Comparison of ENCODE assay signal across 15 cellular contexts in genomic region chr12:116659771-116660481, GRCh38.
DNase-seq lines count a peak whose midpoint lies in the region; TF ChIP-seq lines count a peak whose summit lies in the region.
"Had no signal": no experiment of that assay in that cellular context is flagged by ENCODE, and none has a peak within 500 bp of the region (broad histone marks: within the 10 kb centered on the region; RNA-seq: fewer than 3 reads in every experiment).

No MANE protein-coding gene starts in this region.

- no peaks in the 10 kb centered on the region for H3K27me3 ChIP-seq in MG63
- H3K27me3 ChIP-seq: cardiac muscle cell had no signal

- peaks cover 25% of the 10 kb centered on the region for H3K27me3 Mint-ChIP-seq in nephron (ENCODE audit: low read depth)
- peaks cover 22% of the 10 kb centered on the region for H3K27me3 Mint-ChIP-seq in activated T-cell treated with anti-CD3 and anti-CD28 coated beads, Interleukin-2, amount 50 U/mL, for 24 hours

- H3K36me3 Mint-ChIP-seq in nephron (ENCODE audit: low read depth), result no peaks in the 10 kb centered on the region
- no peaks in the 10 kb centered on the region for H3K36me3 Mint-ChIP-seq in activated T-cell treated with anti-CD3 and anti-CD28 coated beads, Interleukin-2, amount 50 U/mL, for 24 hours (ENCODE audit: low read depth)

- H3K4me1 Mint-ChIP-seq in nephron, result peaks cover 62% of the 10 kb centered on the region
- peaks cover 5% of the 10 kb centered on the region for H3K4me1 Mint-ChIP-seq in activated T-cell treated with anti-CD3 and anti-CD28 coated beads, Interleukin-2, amount 50 U/mL, for 24 hours (ENCODE audit: low read depth)

- intact Hi-C loops in head of caudate nucleus (cut with DNase I), result no loop called here

- no peaks in the 10 kb centered on the region for H3K9me3 ChIP-seq in MG63

- H3K27ac Mint-ChIP-seq in nephron, result peak overlapping the region; percentile 11 to 72 (median 68)
- H3K27ac Mint-ChIP-seq in activated T-cell treated with anti-CD3 and anti-CD28 coated beads, Interleukin-2, amount 50 U/mL, for 24 hours, result no peak overlapping the region

- no peaks in the 10 kb centered on the region for H3K36me3 ChIP-seq in MG63
- H3K36me3 ChIP-seq: cardiac muscle cell, WERI-Rb-1 had no signal

- peaks cover 2% of the 10 kb centered on the region for H3K9me3 Mint-ChIP-seq in nephron
- no peaks in the 10 kb centered on the region for H3K9me3 Mint-ChIP-seq in activated T-cell treated with anti-CD3 and anti-CD28 coated beads, Interleukin-2, amount 50 U/mL, for 24 hours

- no peak overlapping the region for H3K4me3 Mint-ChIP-seq in nephron
- no peak overlapping the region for H3K4me3 Mint-ChIP-seq in activated T-cell treated with anti-CD3 and anti-CD28 coated beads, Interleukin-2, amount 50 U/mL, for 24 hours

- in situ Hi-C loops in astrocyte of the spinal cord (cut with HindIII; ENCODE audit: low sequenced_read_pairs), result no loop called here

- TF ChIP-seq CTCF in astrocyte of the spinal cord (IDR thresholded peaks at IDR 0.05; ENCODE audit: low read depth, low read length), result no peak
- TF ChIP-seq CTCF in nephron (IDR thresholded peaks at IDR 0.05; ENCODE audit: unreplicated experiment in 3 of 3), result no peak

- DNase-seq in DMS79 (lab: John Stamatoyannopoulos, UW) (peak; percentile 22), MG63 (peak; percentile 26), astrocyte of the spinal cord (ENCODE audit: low read depth, low spot score) (peak; percentile 32), head of caudate nucleus (no peak), DMS153 (lab: John Stamatoyannopoulos, UW) (no peak), amniotic stem cell (lab: John Stamatoyannopoulos, UW) (no peak)
- DNase-seq in activated T-cell treated with anti-CD3 and anti-CD28 coated beads, Interleukin-2, amount 50 U/mL, for 24 hours, result no peak
- DNase-seq: activated naive CD4-positive, alpha-beta T cell treated with Interleukin-2 at 50 U/mL for 16 hours; midbrain; NCI-H1048; NCI-H2227 treated with DMSO at 0.1 percent for 48 hours; posterior cingulate gyrus; WERI-Rb-1 had no signal

- H3K4me3 ChIP-seq in MG63, result no peak overlapping the region
- no peak overlapping the region for H3K4me3 ChIP-seq in astrocyte of the spinal cord (ENCODE audit: low read depth, low read length)
- H3K4me3 ChIP-seq: cardiac muscle cell had no signal

Comparison
In these comparisons a context has a peak if more than half of its experiments do, and no peak if none do; other contexts are left out.
1. DNase-seq: peak in DMS79 (single experiment), MG63 (single experiment) and astrocyte of the spinal cord (single experiment); none in head of caudate nucleus (0 of 42), DMS153 (single experiment), amniotic stem cell (single experiment) and activated T-cell treated with anti-CD3 and anti-CD28 coated beads, Interleukin-2, amount 50 U/mL, for 24 hours (single experiment).